In genomic region chr2:96953611-96954489, GRCh38 we compare ENCODE assay signal across 10 cellular contexts. TPM values are rescaled to one million over a fixed set of nuclear protein-coding genes. Genes with fewer than 3 reads are reported as not detected.
DNase-seq lines count a peak whose midpoint lies in the region; ATAC-seq, FAIRE-seq and TF ChIP-seq lines count a peak whose summit lies in the region.
"Had no signal": no experiment of that assay in that cellular context is flagged by ENCODE, and none has a peak within 500 bp of the region (broad histone marks: within the 10 kb centered on the region; RNA-seq: fewer than 3 reads in every experiment).

No MANE protein-coding gene starts in this region.

- DNase-seq in HepG2 (ENCODE audit: low spot score) (no peak), T-helper 17 cell (no peak), immature natural killer cell (peak; percentile 28 to 37 (median 34)), vagina (ENCODE audit: extremely low spot score in 2 of 2) (no peak), NOMO-1 (lab: John Stamatoyannopoulos, UW; ENCODE audit: unreplicated experiment in 2 of 2) (no peak), NCI-H1930 (lab: John Stamatoyannopoulos, UW) (no peak)

- in situ Hi-C loops in HepG2 (cut with HindIII; ENCODE audit: extremely low pct_ligation_motif_present, low pct_unique_long_range_greater_than_20kb): loop anchor here (5.0 kb wide), 1 partner anchor 97 kb away; the partner anchor contains the start of gene ANKRD39

- POLR2A ChIA-PET in HepG2 (lab: Yijun Ruan, JAX): interaction anchor here (1.2 to 1.7 kb wide), 2 partner anchors 96 to 138 kb away, joined by 3 to 5 read pairs; partner anchors contain the start of genes ANKRD39 and CNNM3

- H3K4me1 Mint-ChIP-seq in T-helper 17 cell (peaks cover 19% of the 10 kb centered on the region), immature natural killer cell (peaks cover 23 to 24% of the 10 kb centered on the region in 2 donors)

- H3K27me3 Mint-ChIP-seq in T-helper 17 cell (no peaks in the 10 kb centered on the region), immature natural killer cell (ENCODE audit: low read depth in 3 of 3) (peaks cover 0 to 7% (median 6%) of the 10 kb centered on the region in 3 donors)

- H3K4me2 ChIP-seq in HepG2 (ENCODE audit: low read depth, low read length): no peak overlapping the region

- ATAC-seq in HepG2 (no peak), T-helper 17 cell (no peak), HG03439 (IDR thresholded peaks at IDR 0.05; ENCODE audit: unreplicated experiment) (no peak)

- BruUV-seq in HepG2 (replicated peaks; lab: Mats Ljungman, UMichigan): no TSS peak

- TF ChIP-seq EP300 in HepG2 (IDR thresholded peaks at IDR 0.05; ENCODE audit: low read depth in 2 of 2, low read length in 2 of 2) (no peak), HepG2 (CRISPR knock-in tag; IDR thresholded peaks at IDR 0.05; ENCODE audit: borderline replicate concordance) (no peak)

- no peak overlapping the region for H3K4me3 Mint-ChIP-seq in T-helper 17 cell
- peak overlapping the region; percentile 5 to 64 (median 56) for H3K4me3 Mint-ChIP-seq in immature natural killer cell

- FAIRE-seq in HepG2 (lab: Jason Lieb, UNC): no peak
- FAIRE-seq: D721Med had no signal

- H3K4me3 ChIP-seq in liver (ENCODE audit: low read depth in 1 of 3, low read length in 3 of 3) (no peak overlapping the region), HepG2 (replicated peaks in 1 of 3; ENCODE audit: insufficient read depth in 1 of 3, low read depth in 2 of 3, low read length in 3 of 3) (no peak overlapping the region), vagina (no peak overlapping the region)
- H3K4me3 ChIP-seq: HAP-1 had no signal

- TF ChIP-seq POLR2A in HepG2 (IDR thresholded peaks at IDR 0.05; ENCODE audit: insufficient read depth in 1 of 2, low read depth in 2 of 2, low read length in 2 of 2) (no peak), vagina (IDR thresholded peaks at IDR 0.05) (no peak)

- H3K79me2 ChIP-seq in HepG2 (ENCODE audit: insufficient read depth, low read length): no peaks in the 10 kb centered on the region

- H3K9me3 ChIP-seq in liver (ENCODE audit: control insufficient read depth in 4 of 4, low read length in 3 of 4): no peaks in the 10 kb centered on the region
- H3K9me3 ChIP-seq in HepG2 (ENCODE audit: low read length): no peaks in the 10 kb centered on the region
- no peaks in the 10 kb centered on the region for H3K9me3 ChIP-seq in T-helper 17 cell (ENCODE audit: control insufficient read depth, low read length, poor library complexity, severe bottlenecking)
- no peaks in the 10 kb centered on the region for H3K9me3 ChIP-seq in vagina
- H3K9me3 ChIP-seq: HAP-1 had no signal

- 67% methylated on average over 17 of the region's 17 CpGs for WGBS in liver
- 43% methylated on average over 17 of the region's 17 CpGs for WGBS in HepG2 (ENCODE audit: low lambda C conversion rate)

- H3K36me3 ChIP-seq in liver (ENCODE audit: control insufficient read depth in 4 of 4, insufficient read depth in 3 of 4, low read depth in 1 of 4, low read length in 3 of 4) (no peaks in the 10 kb centered on the region), HepG2 (replicated peaks in 1 of 2; ENCODE audit: control insufficient read depth in 1 of 2, insufficient read depth in 2 of 2, low read length in 2 of 2) (no peaks in the 10 kb centered on the region), vagina (no peaks in the 10 kb centered on the region)
- H3K36me3 ChIP-seq: HAP-1 had no signal

- TF ChIP-seq CTCF in liver (IDR thresholded peaks at IDR 0.05; ENCODE audit: low read depth, low read length, missing input control) (no peak), HepG2 (CRISPR knock-in tag; IDR thresholded peaks at IDR 0.05) (no peak), vagina (IDR thresholded peaks at IDR 0.05) (no peak)

- no peak overlapping the region for H2AFZ ChIP-seq in HepG2 (ENCODE audit: low read length)

- H3K9me3 Mint-ChIP-seq in immature natural killer cell: no peaks in the 10 kb centered on the region

- H3K27ac ChIP-seq in liver (ENCODE audit: low read depth in 1 of 2, low read length in 2 of 2) (peak overlapping the region; percentile 7 to 25), HepG2 (ENCODE audit: extremely low read length, insufficient read depth, low read length) (no peak overlapping the region), vagina (peak overlapping the region; percentile 79)

- no peaks in the 10 kb centered on the region for H3K4me1 ChIP-seq in liver (ENCODE audit: control insufficient read depth in 4 of 4, insufficient read depth in 4 of 4, low read length in 3 of 4)
- peaks cover 23% of the 10 kb centered on the region for H3K4me1 ChIP-seq in HepG2 (ENCODE audit: insufficient read depth, low read length)
- H3K4me1 ChIP-seq in vagina: peaks cover 44% of the 10 kb centered on the region

- H3K27ac Mint-ChIP-seq in T-helper 17 cell: peak overlapping the region; percentile 88
- H3K27ac Mint-ChIP-seq in immature natural killer cell: peak overlapping the region in 5 of 6 donors; percentile 48 to 79 (median 57)

- CTCF ChIA-PET in HepG2 (lab: Yijun Ruan, JAX; ENCODE audit: low intra/inter-chr PET ratio, low total read pairs): no interaction called here

- no peaks in the 10 kb centered on the region for H4K20me1 ChIP-seq in HepG2 (ENCODE audit: insufficient read depth, low read length)

- no peak for TF ChIP-seq RAD21 in liver (IDR thresholded peaks at IDR 0.05)
- TF ChIP-seq RAD21 in HepG2 (CRISPR knock-in tag; IDR thresholded peaks at IDR 0.05): no peak

- intact Hi-C loops in HepG2 (cut with micrococcal nuclease; ENCODE audit: unreplicated experiment): loop anchor here (5.0 kb wide), 1 partner anchor 352 kb away; no protein-coding TSS in a partner anchor
- intact Hi-C loops in vagina (cut with DNase I): loop anchor here (2.0 to 5.0 kb wide), 2 partner anchors 47 to 95 kb away; partner anchors contain the start of gene ANKRD39

- no peak overlapping the region for H3K9ac ChIP-seq in liver (ENCODE audit: low read depth in 1 of 2, low read length in 2 of 2)
- no peak overlapping the region for H3K9ac ChIP-seq in HepG2 (ENCODE audit: insufficient read depth, low read depth, low read length)

- no peaks in the 10 kb centered on the region for H3K36me3 Mint-ChIP-seq in T-helper 17 cell (ENCODE audit: low read depth)
- H3K36me3 Mint-ChIP-seq in immature natural killer cell: no peaks in the 10 kb centered on the region

- H3K27me3 ChIP-seq in liver (ENCODE audit: control insufficient read depth in 4 of 4, insufficient read depth in 4 of 4, low read length in 3 of 4) (no peaks in the 10 kb centered on the region), HepG2 (ENCODE audit: control insufficient read depth in 1 of 2, insufficient read depth in 2 of 2, low read length in 2 of 2) (peaks cover 11 to 61% of the 10 kb centered on the region in 2 experiments; a peak in 4 of 5 replicates), vagina (no peaks in the 10 kb centered on the region)

TF ChIP-seq in liver, 16 proteins besides CTCF, POLR2A, EP300 and RAD21 (continues in another document):
- no peak for TF ChIP-seq YY1 (IDR thresholded peaks at IDR 0.05)

TF ChIP-seq in HepG2, 621 proteins besides CTCF, POLR2A, EP300 and RAD21 (continues in another document):
- no peak for TF ChIP-seq ZNF777 (CRISPR knock-in tag; IDR thresholded peaks at IDR 0.05)
- no peak for TF ChIP-seq ZNF766 (CRISPR knock-in tag; IDR thresholded peaks at IDR 0.05; ENCODE audit: borderline replicate concordance)
- no peak for TF ChIP-seq TMF1 (CRISPR knock-in tag; IDR thresholded peaks at IDR 0.05; ENCODE audit: low read depth)
- TF ChIP-seq KAT7 (CRISPR knock-in tag; IDR thresholded peaks at IDR 0.05; ENCODE audit: borderline replicate concordance): no peak
- no peak for TF ChIP-seq TERF1 (CRISPR knock-in tag; IDR thresholded peaks at IDR 0.05)
- no peak for TF ChIP-seq ATM (IDR thresholded peaks at IDR 0.05; ENCODE audit: borderline replicate concordance)

RNA-seq across cellular contexts. Expression of gene FAM178B, which starts 32.5 kb away (rescaled TPM):
- total RNA-seq in liver (10 to 100 TPM in 1 of 2 donors, not detected in 1; 27.3 TPM), HepG2 (2016; rRNA removed; fragmentation: Illumina TruSeq; extraction: Trizol) (not detected in 2 replicates), T-helper 17 cell (not detected), vagina (not detected)
- polyA plus RNA-seq in liver (not detected), HepG2 (2011; rRNA removed) (not detected in 2 replicates), immature natural killer cell (1 to 10 TPM in 1 of 3 donors, under 1 TPM in 2; 0.42 to 1.5 (median 0.99) TPM)
- total RNA-seq in HepG2 (2016; cell fraction: cytosol; rRNA removed; fragmentation: Illumina TruSeq; extraction: Trizol; ENCODE audit: low read depth): not detected in 2 replicates
- total RNA-seq in HepG2 (2016; cell fraction: insoluble cytoplasmic fraction; rRNA removed; fragmentation: Illumina TruSeq; extraction: Trizol): not detected in 2 replicates
- total RNA-seq in HepG2 (2016; cell fraction: membrane; rRNA removed; fragmentation: Illumina TruSeq; extraction: Trizol): not detected in 2 replicates
- total RNA-seq in HepG2 (2016; cell fraction: nucleus; rRNA removed; fragmentation: Illumina TruSeq; extraction: Trizol): not detected in 2 replicates
- not detected in 2 replicates for polyA plus RNA-seq in HepG2 (2011; cell fraction: cytosol; rRNA removed)
- polyA plus RNA-seq in HepG2 (2011; cell fraction: nucleus; rRNA removed): not detected in 2 replicates
- not detected in 2 replicates for polyA plus RNA-seq in HepG2 (2012)
- polyA plus RNA-seq in HepG2 (2016; cell fraction: cytosol; fragmentation: Illumina TruSeq; extraction: Trizol; ENCODE audit: low read depth): not detected in 2 replicates
- polyA plus RNA-seq in HepG2 (2016; cell fraction: insoluble cytoplasmic fraction; fragmentation: Illumina TruSeq; extraction: Trizol; ENCODE audit: low read depth): not detected in 2 replicates
- polyA plus RNA-seq in HepG2 (2016; cell fraction: membrane; fragmentation: Illumina TruSeq; extraction: Trizol; ENCODE audit: low read depth): not detected in 2 replicates
- polyA plus RNA-seq in HepG2 (2016; cell fraction: nucleus; fragmentation: Illumina TruSeq; extraction: Trizol; ENCODE audit: insufficient read depth, low read depth): not detected in 2 replicates
- polyA minus RNA-seq in HepG2 (2011; rRNA and poly(A)+ RNA removed; ENCODE audit: low replicate concordance): 1.4 and 2.4 TPM in 2 replicates
- polyA minus RNA-seq in HepG2 (2011; cell fraction: cytosol; rRNA and poly(A)+ RNA removed): not detected in 2 replicates
- not detected in 2 replicates for polyA minus RNA-seq in HepG2 (2011; cell fraction: nucleus; rRNA and poly(A)+ RNA removed)

Comparison
In these comparisons a context has a peak if more than half of its experiments do, and no peak if none do; other contexts are left out.
1. DNase-seq: peak in immature natural killer cell (3 of 3); none in HepG2 (single experiment), T-helper 17 cell (0 of 3), vagina (0 of 2), NOMO-1 (0 of 2) and NCI-H1930 (0 of 2).